ENCODE assay signal across 10 cellular contexts in genomic region chr20:3283222-3283820, GRCh38. TPM values are rescaled to one million over a fixed set of nuclear protein-coding genes. Genes with fewer than 3 reads are reported as not detected.
"Had no signal": no experiment of that assay in that cellular context is flagged by ENCODE, and none has a peak within 500 bp of the region (broad histone marks: within the 10 kb centered on the region; RNA-seq: fewer than 3 reads in every experiment).

No MANE protein-coding gene starts in this region.

- H3K27ac ChIP-seq: cardiac muscle cell, thoracic aorta, uterus had no signal

- H3K4me3 ChIP-seq: cardiac muscle cell, dorsolateral prefrontal cortex, thoracic aorta, uterus had no signal

- H3K36me3 ChIP-seq: uterus had no signal

- DNase-seq: activated CD4-positive, alpha-beta T cell treated with anti-CD3 and anti-CD28 coated beads, Interleukin-2, amount 50 U/mL, for 1 hour; activated naive CD4-positive, alpha-beta T cell treated with anti-CD3 and anti-CD28 coated beads, Interleukin-2, amount 50 U/mL, for 16 hours; activated T-cell treated with anti-CD3 and anti-CD28 coated beads, Interleukin-2, amount 50 U/mL, for 24 hours; dorsolateral prefrontal cortex; stimulated activated CD4-positive, alpha-beta T cell treated with anti-CD3 and anti-CD28 coated beads, Interleukin-1b, Interleukin-23, amount 100 ng/mL, for 48 hours; uterus had no signal

- H3K4me1 ChIP-seq: uterus had no signal

- H3K9me3 Mint-ChIP-seq: activated T-cell treated with anti-CD3 and anti-CD28 coated beads, Interleukin-2, amount 50 U/mL, for 24 hours; mesothelial cell of epicardium; T-helper 2 cell treated with Interferon-gamma antibody and Interleukin-4, amounts not matched to agents 5 μg/mL and 100 μg/mL, for 36 hours had no signal

- H3K4me3 Mint-ChIP-seq: activated T-cell treated with anti-CD3 and anti-CD28 coated beads, Interleukin-2, amount 50 U/mL, for 24 hours; mesothelial cell of epicardium; T-helper 2 cell treated with Interferon-gamma antibody and Interleukin-4, amounts not matched to agents 5 μg/mL and 100 μg/mL, for 36 hours had no signal

- H3K27ac Mint-ChIP-seq: activated T-cell treated with anti-CD3 and anti-CD28 coated beads, Interleukin-2, amount 50 U/mL, for 24 hours; T-helper 2 cell treated with Interferon-gamma antibody and Interleukin-4, amounts not matched to agents 5 μg/mL and 100 μg/mL, for 36 hours had no signal

- H3K9me3 ChIP-seq: thoracic aorta, uterus had no signal

- H3K27me3 ChIP-seq: cardiac muscle cell, dorsolateral prefrontal cortex, uterus had no signal

- H3K27me3 Mint-ChIP-seq: activated T-cell treated with anti-CD3 and anti-CD28 coated beads, Interleukin-2, amount 50 U/mL, for 24 hours had no signal

RNA-seq across cellular contexts. Expression of gene SLC4A11, which starts 44.3 kb away (rescaled TPM):
- polyA plus RNA-seq: cardiac muscle cell had no signal
